In genomic region chr17:75838410-75838809, GRCh38 we compare ENCODE assay signal across 14 cellular contexts.
"Had no signal": no experiment of that assay in that cellular context is flagged by ENCODE, and none has a peak within 500 bp of the region (broad histone marks: within the 10 kb centered on the region; RNA-seq: fewer than 3 reads in every experiment).

No MANE protein-coding gene starts in this region.

- H3K9me3 ChIP-seq: gastrocnemius medialis, heart left ventricle, neutrophil, upper lobe of left lung had no signal

- ATAC-seq: activated naive CD8-positive, alpha-beta T cell treated with anti-CD3 and anti-CD28 coated beads, Interleukin-2, amount 50 U/mL, for 24 hours; activated T-cell treated with anti-CD3 and anti-CD28 coated beads, Interleukin-2, amount 50 U/mL, for 4 hours; gastrocnemius medialis; stimulated activated naive CD8-positive, alpha-beta T cell treated with anti-CD3 and anti-CD28 coated beads, Interleukin-15, amount 100 ng/mL, for 72 hours had no signal

- H3K4me1 Mint-ChIP-seq: endodermal cell had no signal

- H3K27me3 Mint-ChIP-seq: activated naive CD8-positive, alpha-beta T cell treated with anti-CD3 and anti-CD28 coated beads, Interleukin-2, amount 50 U/mL, for 24 hours; stimulated activated naive CD8-positive, alpha-beta T cell treated with anti-CD3 and anti-CD28 coated beads, Interleukin-15, amount 100 ng/mL, for 72 hours had no signal

- H3K4me3 Mint-ChIP-seq: activated naive CD8-positive, alpha-beta T cell treated with anti-CD3 and anti-CD28 coated beads, Interleukin-2, amount 50 U/mL, for 24 hours; activated T-cell treated with anti-CD3 and anti-CD28 coated beads, Interleukin-2, amount 50 U/mL, for 4 hours; endodermal cell; stimulated activated naive CD8-positive, alpha-beta T cell treated with anti-CD3 and anti-CD28 coated beads, Interleukin-15, amount 100 ng/mL, for 72 hours had no signal

- H3K4me1 ChIP-seq: gastrocnemius medialis, parathyroid adenoma had no signal

- DNase-seq: activated CD4-positive, alpha-beta T cell treated with anti-CD3 and anti-CD28 coated beads, Interleukin-2, amount 50 U/mL, for 1 hour; activated CD4-positive, CD25-positive, alpha-beta regulatory T cell; activated gamma-delta T cell treated with Interleukin-2 at 50 U/mL for 16 hours; activated naive CD8-positive, alpha-beta T cell treated with anti-CD3 and anti-CD28 coated beads, Interleukin-2, amount 50 U/mL, for 24 hours; activated T-cell treated with anti-CD3 and anti-CD28 coated beads, Interleukin-2, amount 50 U/mL, for 4 hours; endodermal cell; gastrocnemius medialis; stimulated activated CD4-positive, alpha-beta T cell treated with anti-CD3 and anti-CD28 coated beads, Interleukin-4, amount 100 ng/mL, for 24 hours; stimulated activated naive CD8-positive, alpha-beta T cell treated with anti-CD3 and anti-CD28 coated beads, Interleukin-15, amount 100 ng/mL, for 72 hours; upper lobe of left lung had no signal

- H3K27me3 ChIP-seq: gastrocnemius medialis, heart left ventricle, neutrophil, upper lobe of left lung had no signal

- H3K4me3 ChIP-seq: gastrocnemius medialis, heart left ventricle, skin epidermis, upper lobe of left lung had no signal

- H3K9me3 Mint-ChIP-seq: activated naive CD8-positive, alpha-beta T cell treated with anti-CD3 and anti-CD28 coated beads, Interleukin-2, amount 50 U/mL, for 24 hours; activated T-cell treated with anti-CD3 and anti-CD28 coated beads, Interleukin-2, amount 50 U/mL, for 4 hours; endodermal cell; stimulated activated naive CD8-positive, alpha-beta T cell treated with anti-CD3 and anti-CD28 coated beads, Interleukin-15, amount 100 ng/mL, for 72 hours had no signal

- H3K27ac ChIP-seq: gastrocnemius medialis, heart left ventricle, neutrophil, parathyroid adenoma, skin epidermis, upper lobe of left lung had no signal
